In genomic region chr2:185239491-185239890, GRCh38 we compare ENCODE assay signal across 20 cellular contexts.
DNase-seq lines count a peak whose midpoint lies in the region; ATAC-seq, FAIRE-seq and TF ChIP-seq lines count a peak whose summit lies in the region.
"Had no signal": no experiment of that assay in that cellular context is flagged by ENCODE, and none has a peak within 500 bp of the region (broad histone marks: within the 10 kb centered on the region; RNA-seq: fewer than 3 reads in every experiment).

No MANE protein-coding gene starts in this region.

- no peak for TF ChIP-seq CTCF in HEK293 (tag by site-specific recombination; IDR thresholded peaks at IDR 0.05)

- H3K27ac ChIP-seq in HEK293 (ENCODE audit: extremely low read depth, low read depth, low read length) (no peak overlapping the region), small intestine (ENCODE audit: low read depth in 1 of 2, low read length in 1 of 2) (no peak overlapping the region)
- H3K27ac ChIP-seq: A549; BLaER1 treated with 17β-estradiol and CSF1 and Interleukin-3, amounts not matched to agents 10 nM and 100 nM; C4-2B had no signal

- FAIRE-seq in A204.1 (lab: Jason Lieb, UNC): peak; percentile 21
- peak; percentile 41 for FAIRE-seq in small intestine (lab: Jason Lieb, UNC)
- FAIRE-seq: A549, D721Med, G401.6, GM12891, GM19239 had no signal

- no peak for ATAC-seq in HG03432 (IDR thresholded peaks at IDR 0.05; ENCODE audit: unreplicated experiment)
- ATAC-seq: A549; CD8-positive, alpha-beta T cell had no signal

- H3K36me3 ChIP-seq in HEK293 (ENCODE audit: control insufficient read depth in 2 of 2, insufficient read depth in 1 of 2, low read length in 2 of 2): no peaks in the 10 kb centered on the region
- H3K36me3 ChIP-seq in small intestine (ENCODE audit: control insufficient read depth in 2 of 2, insufficient read depth in 2 of 2, low read length in 2 of 2): no peaks in the 10 kb centered on the region
- H3K36me3 ChIP-seq: BLaER1 treated with 17β-estradiol and CSF1 and Interleukin-3, amounts not matched to agents 10 nM and 100 nM had no signal

- 61 to 88% (median 74%) methylated on average over 1 of the region's 1 CpG for WGBS in small intestine, 3 donors

- POLR2A ChIA-PET in HEK293 (lab: Yijun Ruan, JAX): no interaction called here

- H3K4me1 ChIP-seq in HEK293 (ENCODE audit: control insufficient read depth, insufficient read depth, low read length) (no peaks in the 10 kb centered on the region), small intestine (ENCODE audit: control insufficient read depth in 2 of 2, insufficient read depth in 1 of 2, low read depth in 1 of 2, low read length in 1 of 2) (no peaks in the 10 kb centered on the region)
- H3K4me1 ChIP-seq: A549; BLaER1 treated with 17β-estradiol and CSF1 and Interleukin-3, amounts not matched to agents 10 nM and 100 nM; Caco-2 had no signal

- H3K9me3 ChIP-seq in HEK293 (ENCODE audit: control insufficient read depth, insufficient read depth, low read depth, low read length) (no peaks in the 10 kb centered on the region), small intestine (ENCODE audit: control insufficient read depth, low read depth) (no peaks in the 10 kb centered on the region)
- H3K9me3 ChIP-seq: Caco-2 had no signal

- DNase-seq in small intestine: no peak
- DNase-seq in effector CD8-positive, alpha-beta T cell (lab: John Stamatoyannopoulos, UW): no peak
- DNase-seq: 8988T; AML-193; Caco-2; Calu3; CD4-positive, alpha-beta T cell; CD8-positive, alpha-beta T cell; DMS79 treated with DMSO at 0.1 percent for 48 hours; GF-D8 had no signal

- no peak overlapping the region for H3K4me3 ChIP-seq in HEK293 (ENCODE audit: low read depth, low read length)
- H3K4me3 ChIP-seq in small intestine (ENCODE audit: low read depth in 1 of 2, low read length in 2 of 2): no peak overlapping the region
- H3K4me3 ChIP-seq: A549; BLaER1 treated with 17β-estradiol and CSF1 and Interleukin-3, amounts not matched to agents 10 nM and 100 nM had no signal

- CTCF ChIA-PET in HEK293 (lab: Yijun Ruan, JAX): interaction anchor here (0.6 kb wide), 1 partner anchor 1496 kb away, joined by 3 read pairs; no protein-coding TSS in a partner anchor

- H3K27me3 ChIP-seq in small intestine (ENCODE audit: control insufficient read depth in 2 of 2, insufficient read depth in 2 of 2, low read length in 2 of 2): no peaks in the 10 kb centered on the region
- H3K27me3 ChIP-seq: BLaER1 treated with 17β-estradiol and CSF1 and Interleukin-3, amounts not matched to agents 10 nM and 100 nM had no signal

TF ChIP-seq in HEK293, 187 proteins besides CTCF, POLR2A, EP300 and RAD21:
- TF ChIP-seq ZNF146 (tag by site-specific recombination; IDR thresholded peaks at IDR 0.05) (no peak), ATF2 (tag by site-specific recombination; IDR thresholded peaks at IDR 0.05; ENCODE audit: low read depth) (peak; percentile 45; the same call in 1 of the 2 replicates)
